In genomic region chr13:85080726-85081125, GRCh38 we compare ENCODE assay signal across 1 cellular context.
TF ChIP-seq lines count a peak whose summit lies in the region.

No MANE protein-coding gene starts in this region.

TF ChIP-seq in SK-N-SH, 30 proteins besides CTCF, POLR2A, EP300 and RAD21 (continued from another document):
- no peak for TF ChIP-seq MEF2A (IDR thresholded peaks at IDR 0.05; ENCODE audit: borderline replicate concordance, low read depth)
- no peak for TF ChIP-seq SIN3A (IDR thresholded peaks at IDR 0.05; ENCODE audit: borderline replicate concordance, low read depth, low read length)
- no peak for TF ChIP-seq IRF3 (IDR thresholded peaks at IDR 0.05; ENCODE audit: low read depth, low read length)
